7 cellular contexts compared by ENCODE assay signal in the genomic region with DNA sequence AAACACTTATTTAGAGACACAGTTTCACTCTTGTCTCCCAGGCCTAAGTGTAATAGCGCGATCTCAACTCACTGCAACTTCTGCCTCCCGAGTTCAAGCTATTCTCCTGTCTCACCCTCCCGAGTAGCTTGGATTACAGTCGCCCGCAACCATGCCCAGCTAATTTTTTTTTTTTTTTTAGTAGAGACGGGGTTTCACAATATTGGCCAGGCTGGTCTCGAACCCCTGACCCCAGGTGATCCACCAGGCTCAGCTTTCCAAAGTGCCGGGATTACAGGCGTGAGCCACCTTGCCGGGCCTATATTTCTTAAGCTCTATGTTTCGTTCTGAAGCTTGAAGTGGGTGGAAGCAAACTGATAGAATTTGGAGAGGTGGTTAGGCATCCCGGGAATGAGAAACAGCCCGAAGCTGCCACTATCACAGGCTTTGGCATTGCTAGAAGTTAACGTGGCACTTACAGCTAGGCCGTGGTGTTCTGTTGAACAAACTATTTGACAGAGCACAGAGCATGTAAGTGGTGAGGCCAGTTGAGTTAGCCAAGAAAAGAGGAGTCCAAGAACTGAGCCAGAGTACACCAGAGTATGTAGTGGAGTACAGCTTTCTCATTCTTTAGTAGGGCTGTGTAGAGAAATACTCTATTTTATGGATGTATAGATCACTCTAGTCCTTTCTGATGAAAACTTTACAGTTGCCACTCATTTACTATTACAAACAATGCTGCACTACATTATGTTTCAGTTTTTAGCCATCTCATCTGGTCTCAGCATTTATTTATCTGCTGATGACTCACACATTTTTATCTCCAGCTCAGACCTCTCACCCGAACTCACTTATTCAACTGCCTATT.
DNase-seq lines count a peak whose midpoint lies in the region; ATAC-seq and TF ChIP-seq lines count a peak whose summit lies in the region.

No MANE protein-coding gene starts in this region.

- peak overlapping the region; percentile 77 for H3K9ac ChIP-seq in skeletal muscle satellite cell (ENCODE audit: low read depth, low read length)

- H3K4me2 ChIP-seq in skeletal muscle satellite cell (ENCODE audit: low read length), result peak overlapping the region; percentile 83

- H3K36me3 ChIP-seq in WERI-Rb-1 (no peaks in the 10 kb centered on the region), skeletal muscle satellite cell (ENCODE audit: insufficient read depth, low read length) (no peaks in the 10 kb centered on the region)

- peaks cover 31% of the 10 kb centered on the region for H3K4me1 ChIP-seq in skeletal muscle satellite cell (ENCODE audit: control insufficient read depth, insufficient read depth, low read length)

- no peak for TF ChIP-seq CTCF in WERI-Rb-1 (IDR thresholded peaks at IDR 0.05; ENCODE audit: low read depth, low read length)

- peak; percentile 79 for DNase-seq in HT1080 (ENCODE audit: low read depth)
- no peak for DNase-seq in WERI-Rb-1
- DNase-seq in Right ventricle myocardium superior, result no peak
- no peak for DNase-seq in inferior parietal cortex (ENCODE audit: extremely low spot score)
- DNase-seq in NCI-H187 (lab: John Stamatoyannopoulos, UW), result no peak

- H3K27ac ChIP-seq in WERI-Rb-1, result peak overlapping the region; percentile 78

- H3K4me3 ChIP-seq in WERI-Rb-1 (ENCODE audit: low read depth, low read length) (peak overlapping the region; percentile 69), skeletal muscle satellite cell (ENCODE audit: low read length) (peak overlapping the region; percentile 76)

- peak; percentile 41 for ATAC-seq in Right ventricle myocardium superior (ENCODE audit: poor library complexity)
- no peak for ATAC-seq in GM18868 (IDR thresholded peaks at IDR 0.05; ENCODE audit: unreplicated experiment)

- peaks cover 3% of the 10 kb centered on the region for H3K9me3 ChIP-seq in WERI-Rb-1 (ENCODE audit: severe bottlenecking)
- no peaks in the 10 kb centered on the region for H3K9me3 ChIP-seq in skeletal muscle satellite cell (replicated peaks; ENCODE audit: low read length)

- intact Hi-C loops in Right ventricle myocardium superior (cut with DNase I), result no loop called here

- no peaks in the 10 kb centered on the region for H3K27me3 ChIP-seq in WERI-Rb-1 (ENCODE audit: insufficient read depth, low read depth, severe bottlenecking)
- no peaks in the 10 kb centered on the region for H3K27me3 ChIP-seq in skeletal muscle satellite cell (ENCODE audit: control insufficient read depth, insufficient read depth, low read length)
